17 cellular contexts compared by ENCODE assay signal in genomic region chr5:58496488-58496887, GRCh38. TPM values are rescaled to one million over a fixed set of nuclear protein-coding genes. Genes with fewer than 3 reads are reported as not detected.
A peak's percentile ranks its signal among the peaks of the same experiment; 100 is the strongest.
DNase-seq lines count a peak whose midpoint lies in the region; ATAC-seq and TF ChIP-seq lines count a peak whose summit lies in the region.
"Had no signal": no experiment of that assay in that cellular context is flagged by ENCODE, and none has a peak within 500 bp of the region (broad histone marks: within the 10 kb centered on the region; RNA-seq: fewer than 3 reads in every experiment).

No MANE protein-coding gene starts in this region.

- no peak overlapping the region for H3K4me2 ChIP-seq in Loucy (ENCODE audit: low read depth, low read length, poor library complexity, severe bottlenecking)

- no peaks in the 10 kb centered on the region for H3K9me3 Mint-ChIP-seq in endodermal cell
- H3K9me3 Mint-ChIP-seq: activated T-helper 2 cell treated with anti-CD3 and anti-CD28 coated beads, Interferon-gamma antibody, Interleukin-2, Interleukin-4, amounts not matched to agents 10 μg/mL and 5 μg/mL and 100 μg/mL, durations not matched to agents 14 hours and 24 hours and 36 hours had no signal

- no peaks in the 10 kb centered on the region for H3K79me2 ChIP-seq in Loucy (ENCODE audit: insufficient read depth, low read length)

- H3K4me1 ChIP-seq in Loucy (ENCODE audit: insufficient read depth, low read length, poor library complexity, severe bottlenecking) (peaks cover 17% of the 10 kb centered on the region), endodermal cell (ENCODE audit: control insufficient read depth, insufficient read depth, low read length) (no peaks in the 10 kb centered on the region)

- H4K20me1 ChIP-seq in Loucy (ENCODE audit: insufficient read depth, low read length, poor library complexity, severe bottlenecking): no peaks in the 10 kb centered on the region

- no peak overlapping the region for H3K27ac Mint-ChIP-seq in endodermal cell
- H3K27ac Mint-ChIP-seq: activated T-helper 2 cell treated with anti-CD3 and anti-CD28 coated beads, Interferon-gamma antibody, Interleukin-2, Interleukin-4, amounts not matched to agents 10 μg/mL and 5 μg/mL and 100 μg/mL, durations not matched to agents 14 hours and 24 hours and 36 hours had no signal

- TF ChIP-seq CTCF in Loucy (conservative IDR thresholded peaks at IDR 0.05; ENCODE audit: low read length): peak; percentile 58
- peak; percentile 75 for TF ChIP-seq CTCF in endodermal cell (conservative IDR thresholded peaks at IDR 0.05)
- TF ChIP-seq CTCF in retinal pigment epithelial cell (conservative IDR thresholded peaks at IDR 0.05; ENCODE audit: low read depth, low read length): peak; percentile 30

- H3K4me3 ChIP-seq in Loucy (ENCODE audit: low read length, poor library complexity, severe bottlenecking) (no peak overlapping the region), endodermal cell (ENCODE audit: low read length) (no peak overlapping the region), retinal pigment epithelial cell (ENCODE audit: low read length) (no peak overlapping the region)
- H3K4me3 ChIP-seq: K562, SK-N-MC had no signal

- H3F3A ChIP-seq in Loucy (ENCODE audit: low read depth): no peaks in the 10 kb centered on the region

- H3K36me3 ChIP-seq in Loucy (ENCODE audit: insufficient read depth, low read length) (no peaks in the 10 kb centered on the region), endodermal cell (ENCODE audit: control insufficient read depth, insufficient read depth, low read length) (no peaks in the 10 kb centered on the region)

- H2AFZ ChIP-seq in Loucy (ENCODE audit: low read length): no peak overlapping the region

- H3K9me2 ChIP-seq in Loucy (replicated peaks; ENCODE audit: low read depth, low read length): no peaks in the 10 kb centered on the region

- H3K27me3 ChIP-seq in Loucy (ENCODE audit: insufficient read depth, low read length, poor library complexity, severe bottlenecking) (no peaks in the 10 kb centered on the region), endodermal cell (ENCODE audit: control insufficient read depth, insufficient read depth, low read length, poor library complexity, severe bottlenecking) (no peaks in the 10 kb centered on the region)

- no peaks in the 10 kb centered on the region for H3K27me3 Mint-ChIP-seq in endodermal cell (ENCODE audit: insufficient read depth)

- no peak for ATAC-seq in HG03135 (IDR thresholded peaks at IDR 0.05; ENCODE audit: unreplicated experiment)
- ATAC-seq: K562; stimulated activated naive CD8-positive, alpha-beta T cell treated with anti-CD3 and anti-CD28 coated beads, Interleukin-15, Interleukin-2, amounts not matched to agents 100 U/mL and 50 U/mL, for 24 hours had no signal

- DNase-seq in DMS53 (lab: John Stamatoyannopoulos, UW) (peak; percentile 22), DMS53 treated with DMSO at 0.1 percent for 48 hours (lab: John Stamatoyannopoulos, UW; ENCODE audit: unreplicated experiment) (no peak), endodermal cell (peak; percentile 57), retinal pigment epithelial cell (ENCODE audit: low read depth) (no peak), D341Med (ENCODE audit: low spot score) (no peak), NCI-H2107 treated with DMSO at 0.1 percent for 48 hours (lab: John Stamatoyannopoulos, UW; ENCODE audit: unreplicated experiment) (no peak)
- DNase-seq: activated CD4-positive, alpha-beta T cell treated with anti-CD3 and anti-CD28 coated beads for 4 hours; central memory CD4-positive, alpha-beta T cell; NCI-H345; stimulated activated naive CD8-positive, alpha-beta T cell treated with anti-CD3 and anti-CD28 coated beads, Interleukin-15, Interleukin-2, amounts not matched to agents 100 U/mL and 50 U/mL, for 24 hours had no signal

- no peak overlapping the region for H3K27ac ChIP-seq in endodermal cell (ENCODE audit: low read depth, low read length)
- H3K27ac ChIP-seq: SK-N-MC had no signal

- H3K9ac ChIP-seq in Loucy (ENCODE audit: low read depth, low read length, poor library complexity, severe bottlenecking) (no peak overlapping the region), endodermal cell (ENCODE audit: extremely low read depth, low read length, poor library complexity, severe bottlenecking) (no peak overlapping the region)

- no peaks in the 10 kb centered on the region for H3K36me3 Mint-ChIP-seq in endodermal cell (ENCODE audit: low read depth)

- H3K4me3 Mint-ChIP-seq in endodermal cell: no peak overlapping the region

- peaks cover 24% of the 10 kb centered on the region for H3K4me1 Mint-ChIP-seq in endodermal cell

- no peaks in the 10 kb centered on the region for H3K9me3 ChIP-seq in Loucy (ENCODE audit: insufficient read depth, low read depth, low read length)
- H3K9me3 ChIP-seq in endodermal cell (ENCODE audit: control insufficient read depth, low read length): no peaks in the 10 kb centered on the region

- 77 to 86% methylated on average over 1 to 3 of the region's 3 CpGs for WGBS in endodermal cell (ENCODE audit: insufficient coverage in 1 of 2, insufficient read length in 1 of 2), 2 experiments

RNA-seq across cellular contexts. Expression of gene GAPT, which starts 5.3 kb away (rescaled TPM):
- total RNA-seq in endodermal cell: 1 to 10 TPM in 1 of 2 donors, under 1 TPM in 1; 0.13 to 1.9 TPM
- polyA plus RNA-seq in endodermal cell (2013, experiment 1 of 2): not detected
- polyA plus RNA-seq in endodermal cell (2013, experiment 2 of 2): not detected
- total RNA-seq: activated T-helper 2 cell treated with anti-CD3 and anti-CD28 coated beads, Interferon-gamma antibody, Interleukin-2, Interleukin-4, amounts not matched to agents 10 μg/mL and 5 μg/mL and 100 μg/mL, durations not matched to agents 14 hours and 24 hours and 36 hours; fibroblast of lung; G401; K562 had no signal
- polyA plus RNA-seq: fibroblast of lung, K562 had no signal

RNA-seq across cellular contexts. Expression of gene PLK2, which starts 36.6 kb away (rescaled TPM):
- 10 to 100 TPM in 1 of 2 donors, 1 to 10 TPM in 1; 9.7 to 16.4 TPM for total RNA-seq in endodermal cell
- 38.4 TPM for polyA plus RNA-seq in endodermal cell (2013, experiment 1 of 2)
- polyA plus RNA-seq in endodermal cell (2013, experiment 2 of 2): 42.5 TPM
- polyA plus RNA-seq: K562 had no signal

Comparison
In these comparisons a context has a peak if more than half of its experiments do, and no peak if none do; other contexts are left out.
1. DNase-seq: peak in DMS53 (single experiment) and endodermal cell (single experiment); none in DMS53 treated with DMSO at 0.1 percent for 48 hours (single experiment), retinal pigment epithelial cell (single experiment), D341Med (single experiment) and NCI-H2107 treated with DMSO at 0.1 percent for 48 hours (single experiment).
2. Peak in every context shown above with its lines, with median percentiles within 50 percentile points of each other: CTCF ChIP-seq.